29 cellular contexts compared by ENCODE assay signal in genomic region chr6:46289865-46290264, GRCh38.
"Had no signal": no experiment of that assay in that cellular context is flagged by ENCODE, and none has a peak within 500 bp of the region (broad histone marks: within the 10 kb centered on the region; RNA-seq: fewer than 3 reads in every experiment).

No MANE protein-coding gene starts in this region.

- H3K4me3 Mint-ChIP-seq: memory B cell; naive thymus-derived CD4-positive, alpha-beta T cell; nephron progenitor cell; stimulated activated naive B cell treated with anti-CD40 and anti-IgM and Interleukin-4, amounts not matched to agents 10 μg/mL and 1 μg/mL and 100 μg/mL, for 72 hours; stimulated activated naive CD8-positive, alpha-beta T cell treated with anti-CD3 and anti-CD28 coated beads, Interleukin-15, Interleukin-2, amounts not matched to agents 100 ng/mL and 50 ng/mL, for 24 hours had no signal

- H3K36me3 ChIP-seq: gastrocnemius medialis, ovary, right lobe of liver, thoracic aorta, tibial nerve, upper lobe of left lung had no signal

- DNase-seq: dorsolateral prefrontal cortex; effector CD4-positive, alpha-beta T cell; foreskin fibroblast; gastrocnemius medialis; head of caudate nucleus; hippocampal formation; islet precursor cell; kidney glomerular epithelial cell; left colon; mucosa of descending colon; naive thymus-derived CD4-positive, alpha-beta T cell; nephron progenitor cell; occipital lobe; ovary; posterior cingulate gyrus; psoas muscle; right lobe of liver; small intestine; stimulated activated CD4-positive, alpha-beta T cell treated with anti-CD3 and anti-CD28 coated beads, Interleukin-15, amount 100 ng/mL, for 24 hours; stimulated activated CD4-positive, alpha-beta T cell treated with anti-CD3 and anti-CD28 coated beads, Interleukin-2, amount 100 ng/mL, for 48 hours; stimulated activated naive B cell treated with anti-CD40 and anti-IgM and Interleukin-4, amounts not matched to agents 10 μg/mL and 1 μg/mL and 100 μg/mL, for 72 hours; upper lobe of left lung had no signal

- H3K27ac Mint-ChIP-seq: memory B cell; naive thymus-derived CD4-positive, alpha-beta T cell; nephron progenitor cell; stimulated activated naive B cell treated with anti-CD40 and anti-IgM and Interleukin-4, amounts not matched to agents 10 μg/mL and 1 μg/mL and 100 μg/mL, for 72 hours; stimulated activated naive CD8-positive, alpha-beta T cell treated with anti-CD3 and anti-CD28 coated beads, Interleukin-15, Interleukin-2, amounts not matched to agents 100 ng/mL and 50 ng/mL, for 24 hours had no signal

- H3K9me3 ChIP-seq: gastrocnemius medialis, mucosa of descending colon, ovary, psoas muscle, right lobe of liver, thoracic aorta, tibial nerve, upper lobe of left lung had no signal

- H3K4me3 ChIP-seq: dorsolateral prefrontal cortex, gastrocnemius medialis, lung, mucosa of descending colon, ovary, psoas muscle, right lobe of liver, thoracic aorta, tibial nerve, upper lobe of left lung had no signal

- ATAC-seq: esophagus mucosa; left colon; mucosa of descending colon; naive thymus-derived CD4-positive, alpha-beta T cell; stimulated activated naive B cell treated with anti-CD40 and anti-IgM and Interleukin-4, amounts not matched to agents 10 μg/mL and 1 μg/mL and 100 μg/mL, for 72 hours had no signal

- H3K4me1 Mint-ChIP-seq: naive thymus-derived CD4-positive, alpha-beta T cell had no signal

- H3K27ac ChIP-seq: dorsolateral prefrontal cortex, epithelial cell of prostate, ovary, psoas muscle, right lobe of liver, thoracic aorta, tibial nerve, upper lobe of left lung had no signal

- H3K9me3 Mint-ChIP-seq: memory B cell; naive thymus-derived CD4-positive, alpha-beta T cell; nephron progenitor cell; stimulated activated naive B cell treated with anti-CD40 and anti-IgM and Interleukin-4, amounts not matched to agents 10 μg/mL and 1 μg/mL and 100 μg/mL, for 72 hours; stimulated activated naive CD8-positive, alpha-beta T cell treated with anti-CD3 and anti-CD28 coated beads, Interleukin-15, Interleukin-2, amounts not matched to agents 100 ng/mL and 50 ng/mL, for 24 hours had no signal

- H3K36me3 Mint-ChIP-seq: memory B cell; naive thymus-derived CD4-positive, alpha-beta T cell had no signal

- H3K4me1 ChIP-seq: right lobe of liver, tibial nerve, upper lobe of left lung had no signal

- H3K27me3 ChIP-seq: dorsolateral prefrontal cortex, gastrocnemius medialis, ovary, right lobe of liver, tibial nerve, upper lobe of left lung had no signal
